2 cellular contexts compared by ENCODE assay signal in the genomic region with DNA sequence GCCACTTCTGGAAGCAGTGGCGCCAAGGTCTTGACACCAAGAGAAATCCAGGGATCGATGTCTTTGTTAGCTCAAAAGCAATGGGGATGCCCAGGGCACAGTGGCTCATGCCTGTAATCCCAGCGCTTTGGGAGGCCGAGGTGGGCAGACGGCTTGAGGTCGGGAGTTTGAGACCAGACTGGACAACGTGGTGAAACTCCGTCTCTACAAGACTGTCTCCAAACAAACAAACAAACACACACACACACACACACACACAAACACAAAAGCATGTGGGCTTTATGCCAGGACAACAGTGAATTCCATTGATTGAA.
TF ChIP-seq lines count a peak whose summit lies in the region.

No MANE protein-coding gene starts in this region.

TF ChIP-seq in A549, 52 proteins besides CTCF, POLR2A, EP300 and RAD21 (continued from another document):
- TF ChIP-seq, protein P1, sequence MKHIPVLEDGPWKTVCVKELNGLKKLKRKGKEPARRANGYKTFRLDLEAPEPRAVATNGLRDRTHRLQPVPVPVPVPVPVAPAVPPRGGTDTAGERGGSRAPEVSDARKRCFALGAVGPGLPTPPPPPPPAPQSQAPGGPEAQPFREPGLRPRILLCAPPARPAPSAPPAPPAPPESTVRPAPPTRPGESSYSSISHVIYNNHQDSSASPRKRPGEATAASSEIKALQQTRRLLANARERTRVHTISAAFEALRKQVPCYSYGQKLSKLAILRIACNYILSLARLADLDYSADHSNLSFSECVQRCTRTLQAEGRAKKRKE (CRISPR knock-in tag; IDR thresholded peaks at IDR 0.05; ENCODE audit: low read depth): no peak
- no peak for TF ChIP-seq ZNF302 (CRISPR knock-in tag; IDR thresholded peaks at IDR 0.05)
- no peak for TF ChIP-seq JUNB (IDR thresholded peaks at IDR 0.05)
- TF ChIP-seq MYC (IDR thresholded peaks at IDR 0.05; ENCODE audit: borderline replicate concordance, low read length): no peak
- no peak for TF ChIP-seq NPAS2 (CRISPR knock-in tag; IDR thresholded peaks at IDR 0.05; ENCODE audit: borderline replicate concordance)

TF ChIP-seq in HEK293, 187 proteins besides CTCF, POLR2A, EP300 and RAD21 (continued from another document):
- TF ChIP-seq, protein P2, sequence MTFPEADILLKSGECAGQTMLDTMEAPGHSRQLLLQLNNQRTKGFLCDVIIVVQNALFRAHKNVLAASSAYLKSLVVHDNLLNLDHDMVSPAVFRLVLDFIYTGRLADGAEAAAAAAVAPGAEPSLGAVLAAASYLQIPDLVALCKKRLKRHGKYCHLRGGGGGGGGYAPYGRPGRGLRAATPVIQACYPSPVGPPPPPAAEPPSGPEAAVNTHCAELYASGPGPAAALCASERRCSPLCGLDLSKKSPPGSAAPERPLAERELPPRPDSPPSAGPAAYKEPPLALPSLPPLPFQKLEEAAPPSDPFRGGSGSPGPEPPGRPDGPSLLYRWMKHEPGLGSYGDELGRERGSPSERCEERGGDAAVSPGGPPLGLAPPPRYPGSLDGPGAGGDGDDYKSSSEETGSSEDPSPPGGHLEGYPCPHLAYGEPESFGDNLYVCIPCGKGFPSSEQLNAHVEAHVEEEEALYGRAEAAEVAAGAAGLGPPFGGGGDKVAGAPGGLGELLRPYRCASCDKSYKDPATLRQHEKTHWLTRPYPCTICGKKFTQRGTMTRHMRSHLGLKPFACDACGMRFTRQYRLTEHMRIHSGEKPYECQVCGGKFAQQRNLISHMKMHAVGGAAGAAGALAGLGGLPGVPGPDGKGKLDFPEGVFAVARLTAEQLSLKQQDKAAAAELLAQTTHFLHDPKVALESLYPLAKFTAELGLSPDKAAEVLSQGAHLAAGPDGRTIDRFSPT (tag by site-specific recombination; IDR thresholded peaks at IDR 0.05): peak; percentile 66; the same call in 1 of the 2 replicates
- TF ChIP-seq ZNF2 (tag by site-specific recombination; IDR thresholded peaks at IDR 0.05) (peak; percentile 83), ZNF600 (tag by site-specific recombination; IDR thresholded peaks at IDR 0.05) (0 out of 2 replicates have a peak, but pooled peaks have one; percentile 39)
